Comparison of ENCODE assay signal across 8 cellular contexts in the genomic region with DNA sequence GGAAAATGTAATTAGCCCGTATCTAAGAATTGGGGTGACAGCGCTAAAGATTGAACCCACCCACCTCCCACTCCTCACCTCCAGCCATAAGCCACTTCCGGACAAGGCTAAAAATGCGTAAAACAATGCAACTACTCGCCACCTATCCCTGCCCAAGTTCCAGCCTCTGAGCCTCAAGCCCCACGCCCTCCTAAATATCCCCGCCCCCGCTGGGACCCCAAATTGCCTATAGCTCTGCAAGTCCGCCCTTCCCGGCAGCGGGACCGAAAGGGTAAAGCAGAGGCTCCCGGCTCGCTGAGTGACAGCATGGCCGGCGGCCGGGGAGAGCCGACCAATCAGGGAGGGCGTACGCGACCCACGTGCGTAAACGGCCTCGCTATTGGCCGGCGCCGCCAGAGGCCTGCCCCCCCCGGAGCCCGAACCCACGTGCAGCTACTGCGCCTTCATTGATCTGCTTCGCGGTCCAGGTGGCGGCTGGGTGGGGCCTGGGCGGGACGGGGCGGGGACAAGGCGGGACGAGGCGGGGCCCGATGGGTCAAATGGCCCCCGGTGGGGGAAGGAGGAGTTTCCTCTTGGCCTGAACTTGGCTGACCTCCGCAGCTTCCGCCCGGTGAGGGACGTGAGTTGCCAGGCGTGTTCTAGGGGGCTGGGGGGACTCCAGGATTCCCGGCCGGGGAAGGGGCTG. TPM values are rescaled to one million over a fixed set of nuclear protein-coding genes. Genes with fewer than 3 reads are reported as not detected.
DNase-seq lines count a peak whose midpoint lies in the region; ATAC-seq, FAIRE-seq and TF ChIP-seq lines count a peak whose summit lies in the region.

TSS of gene TLE6 (plus strand) at position 564 of the 685 bp plus-strand sequence. CDS start 670 bp downstream, outside the sequence.

- H3K4me2 ChIP-seq in HepG2 (ENCODE audit: low read depth, low read length), result peak within 1 kb of the TSS; percentile 96

- TF ChIP-seq RAD21 in HepG2 (CRISPR knock-in tag; IDR thresholded peaks at IDR 0.05), result no peak

- peak; percentile 58 for FAIRE-seq in HepG2 (lab: Jason Lieb, UNC)

- H3K27me3 Mint-ChIP-seq in activated CD4-positive, alpha-beta T cell treated with anti-CD3 and anti-CD28 coated beads, Interleukin-2, amount 10 ng/mL, durations not matched to agents 24 days and 14 days, result peaks cover 13% of the 10 kb centered on the region
- peaks cover 38% of the 10 kb centered on the region for H3K27me3 Mint-ChIP-seq in dendritic cell treated with granulocyte-macrophage colony-stimulating factor and Interleukin-4, amounts not matched to agents 40 ng/mL and 50 ng/mL, for 4 days

- no TSS peak for BruUV-seq in HepG2 (replicated peaks; lab: Mats Ljungman, UMichigan)

- POLR2A ChIA-PET in HepG2 (lab: Yijun Ruan, JAX), result interaction anchor here (0.6 to 2.7 kb wide), 6 partner anchors 26 to 96 kb away, joined by 3 to 10 read pairs (median 4); no protein-coding TSS in a partner anchor

- peak within 1 kb of the TSS; percentile 40 for H3K27ac ChIP-seq in HepG2 (ENCODE audit: extremely low read length, insufficient read depth, low read length)

- H3K9ac ChIP-seq in HepG2 (ENCODE audit: insufficient read depth, low read depth, low read length), result peak within 1 kb of the TSS; percentile 53

- H3K36me3 Mint-ChIP-seq in activated CD4-positive, alpha-beta T cell treated with anti-CD3 and anti-CD28 coated beads, Interleukin-2, amount 10 ng/mL, durations not matched to agents 24 days and 14 days (ENCODE audit: low read depth), result no peaks in the 10 kb centered on the region
- no peaks in the 10 kb centered on the region for H3K36me3 Mint-ChIP-seq in dendritic cell treated with granulocyte-macrophage colony-stimulating factor and Interleukin-4, amounts not matched to agents 40 ng/mL and 50 ng/mL, for 4 days (ENCODE audit: low read depth)

- H3K4me3 ChIP-seq in HepG2 (replicated peaks in 1 of 3; ENCODE audit: insufficient read depth in 1 of 3, low read depth in 2 of 3, low read length in 3 of 3), result peak within 1 kb of the TSS; percentile 62 to 78 (median 69)

- TF ChIP-seq EP300 in HepG2 (IDR thresholded peaks at IDR 0.05; ENCODE audit: low read depth in 2 of 2, low read length in 2 of 2) (peak in 1 of 2 experiments; percentile 55; a peak in 2 of 4 replicates), HepG2 (CRISPR knock-in tag; IDR thresholded peaks at IDR 0.05; ENCODE audit: borderline replicate concordance) (no peak)

- CTCF ChIA-PET in HepG2 (lab: Yijun Ruan, JAX; ENCODE audit: low intra/inter-chr PET ratio, low total read pairs), result no interaction called here

- no peak for TF ChIP-seq CTCF in HepG2 (CRISPR knock-in tag; IDR thresholded peaks at IDR 0.05)

- H3K79me2 ChIP-seq in HepG2 (ENCODE audit: insufficient read depth, low read length), result no peaks in the 10 kb centered on the region

- WGBS in HepG2 (ENCODE audit: low lambda C conversion rate), result 5% methylated on average over 12 of the region's 50 CpGs

- H3K27me3 ChIP-seq in HepG2 (ENCODE audit: control insufficient read depth in 1 of 2, insufficient read depth in 2 of 2, low read length in 2 of 2), result peaks cover 0 to 25% of the 10 kb centered on the region in 2 experiments; a peak in 4 of 5 replicates

- no peaks in the 10 kb centered on the region for H3K9me3 Mint-ChIP-seq in activated CD4-positive, alpha-beta T cell treated with anti-CD3 and anti-CD28 coated beads, Interleukin-2, amount 10 ng/mL, durations not matched to agents 24 days and 14 days
- H3K9me3 Mint-ChIP-seq in dendritic cell treated with granulocyte-macrophage colony-stimulating factor and Interleukin-4, amounts not matched to agents 40 ng/mL and 50 ng/mL, for 4 days, result no peaks in the 10 kb centered on the region

- peaks cover 51% of the 10 kb centered on the region for H3K4me1 ChIP-seq in HepG2 (ENCODE audit: insufficient read depth, low read length)

- DNase-seq in C1 segment of cervical spinal cord (lab: John Stamatoyannopoulos, UW) (peak; percentile 61 to 93 (median 84)), NCI-H526 (lab: John Stamatoyannopoulos, UW) (peak; percentile 79 to 96), HepG2 (ENCODE audit: low spot score) (peak; percentile 92)
- DNase-seq in activated CD4-positive, alpha-beta T cell treated with anti-CD3 and anti-CD28 coated beads, Interleukin-2, amount 10 ng/mL, durations not matched to agents 24 days and 14 days, result peak; percentile 97
- peak; percentile 92 for DNase-seq in stimulated activated CD4-positive, alpha-beta T cell treated with anti-CD3 and anti-CD28 coated beads, Interleukin-2, amount 100 ng/mL, for 4 hours (ENCODE audit: low read depth)

- H3K36me3 ChIP-seq in HepG2 (replicated peaks in 1 of 2; ENCODE audit: control insufficient read depth in 1 of 2, insufficient read depth in 2 of 2, low read length in 2 of 2), result no peaks in the 10 kb centered on the region

- H3K4me1 Mint-ChIP-seq in activated CD4-positive, alpha-beta T cell treated with anti-CD3 and anti-CD28 coated beads, Interleukin-2, amount 10 ng/mL, durations not matched to agents 24 days and 14 days, result peaks cover 14% of the 10 kb centered on the region
- H3K4me1 Mint-ChIP-seq in dendritic cell treated with granulocyte-macrophage colony-stimulating factor and Interleukin-4, amounts not matched to agents 40 ng/mL and 50 ng/mL, for 4 days (ENCODE audit: low read depth), result peaks cover 31% of the 10 kb centered on the region

- intact Hi-C loops in activated CD4-positive, alpha-beta T cell treated with anti-CD3 and anti-CD28 coated beads, Interleukin-2, amount 10 ng/mL, durations not matched to agents 24 days and 14 days (cut with micrococcal nuclease), result loop anchor here (1.0 kb wide), 1 partner anchor 58 kb away; no protein-coding TSS in a partner anchor
- intact Hi-C loops in dendritic cell treated with granulocyte-macrophage colony-stimulating factor and Interleukin-4, amounts not matched to agents 40 ng/mL and 50 ng/mL, for 4 days (cut with micrococcal nuclease), result loop anchor here (5.0 kb wide), 1 partner anchor 60 kb away; no protein-coding TSS in a partner anchor
- intact Hi-C loops in HepG2 (cut with micrococcal nuclease; ENCODE audit: unreplicated experiment), result loop anchor here (1.0 to 5.0 kb wide), 2 partner anchors 58 to 115 kb away; partner anchors contain the start of gene GNA11

- in situ Hi-C loops in HepG2 (cut with HindIII; ENCODE audit: extremely low pct_ligation_motif_present, low pct_unique_long_range_greater_than_20kb), result no loop called here

- H3K4me3 Mint-ChIP-seq in activated CD4-positive, alpha-beta T cell treated with anti-CD3 and anti-CD28 coated beads, Interleukin-2, amount 10 ng/mL, durations not matched to agents 24 days and 14 days, result peak within 1 kb of the TSS; percentile 88
- H3K4me3 Mint-ChIP-seq in dendritic cell treated with granulocyte-macrophage colony-stimulating factor and Interleukin-4, amounts not matched to agents 40 ng/mL and 50 ng/mL, for 4 days, result peak within 1 kb of the TSS; percentile 89

- H4K20me1 ChIP-seq in HepG2 (ENCODE audit: insufficient read depth, low read length), result no peaks in the 10 kb centered on the region

- ATAC-seq in GM19351 (IDR thresholded peaks at IDR 0.05; ENCODE audit: unreplicated experiment), result peak; percentile 94
- peak; percentile 88 for ATAC-seq in HG03469 (IDR thresholded peaks at IDR 0.05; ENCODE audit: unreplicated experiment)
- ATAC-seq in HepG2, result peak; percentile 93

- no peaks in the 10 kb centered on the region for H3K9me3 ChIP-seq in HepG2 (ENCODE audit: low read length)

- peak in 1 of 2 experiments; percentile 39; a peak in 1 of 4 replicates for TF ChIP-seq POLR2A in HepG2 (IDR thresholded peaks at IDR 0.05; ENCODE audit: insufficient read depth in 1 of 2, low read depth in 2 of 2, low read length in 2 of 2)

- peak within 1 kb of the TSS; percentile 87 for H3K27ac Mint-ChIP-seq in activated CD4-positive, alpha-beta T cell treated with anti-CD3 and anti-CD28 coated beads, Interleukin-2, amount 10 ng/mL, durations not matched to agents 24 days and 14 days
- H3K27ac Mint-ChIP-seq in dendritic cell treated with granulocyte-macrophage colony-stimulating factor and Interleukin-4, amounts not matched to agents 40 ng/mL and 50 ng/mL, for 4 days, result peak within 1 kb of the TSS; percentile 83

- peak within 1 kb of the TSS; percentile 23 for H2AFZ ChIP-seq in HepG2 (ENCODE audit: low read length)

TF ChIP-seq in HepG2, 621 proteins besides CTCF, POLR2A, EP300 and RAD21 (continues in another document):
- TF ChIP-seq ADNP (CRISPR knock-in tag; IDR thresholded peaks at IDR 0.05) (no peak), ZNF589 (CRISPR knock-in tag; conservative IDR thresholded peaks at IDR 0.05) (peak; percentile 79; the same call in 1 of the 2 replicates), ETV6 (CRISPR knock-in tag; conservative IDR thresholded peaks at IDR 0.05) (no peak), TARDBP (CRISPR knock-in tag; IDR thresholded peaks at IDR 0.05) (peak; percentile 71), TOE1 (CRISPR knock-in tag; IDR thresholded peaks at IDR 0.05) (no peak), ZNF282 (IDR thresholded peaks at IDR 0.05; ENCODE audit: partially characterized antibody) (no peak)

RNA-seq across cellular contexts. Expression of gene TLE6, which starts in this region (rescaled TPM):
- total RNA-seq in activated CD4-positive, alpha-beta T cell treated with anti-CD3 and anti-CD28 coated beads, Interleukin-2, amount 10 ng/mL, durations not matched to agents 24 days and 14 days, result 1.1 and 1.3 TPM in 2 replicates
- total RNA-seq in HepG2 (2016; rRNA removed; fragmentation: Illumina TruSeq; extraction: Trizol), result 0.24 and 0.28 TPM in 2 replicates
- not detected in 2 replicates for total RNA-seq in HepG2 (2016; cell fraction: cytosol; rRNA removed; fragmentation: Illumina TruSeq; extraction: Trizol; ENCODE audit: low read depth)
- 0.06 TPM in 1 of 2 replicates, not detected in the other for total RNA-seq in HepG2 (2016; cell fraction: insoluble cytoplasmic fraction; rRNA removed; fragmentation: Illumina TruSeq; extraction: Trizol)
- not detected in 2 replicates for total RNA-seq in HepG2 (2016; cell fraction: membrane; rRNA removed; fragmentation: Illumina TruSeq; extraction: Trizol)
- not detected in 2 replicates for total RNA-seq in HepG2 (2016; cell fraction: nucleus; rRNA removed; fragmentation: Illumina TruSeq; extraction: Trizol)
- 5.5 and 6.4 TPM in 2 replicates for polyA plus RNA-seq in HepG2 (2011; rRNA removed)
- 4.2 TPM in 2 replicates for polyA plus RNA-seq in HepG2 (2011; cell fraction: cytosol; rRNA removed)
- polyA plus RNA-seq in HepG2 (2011; cell fraction: nucleus; rRNA removed), result 18.3 and 20.1 TPM in 2 replicates
- 1.5 and 1.9 TPM in 2 replicates for polyA plus RNA-seq in HepG2 (2012)
- polyA plus RNA-seq in HepG2 (2016; cell fraction: cytosol; fragmentation: Illumina TruSeq; extraction: Trizol; ENCODE audit: low read depth), result 0.19 and 0.32 TPM in 2 replicates
- polyA plus RNA-seq in HepG2 (2016; cell fraction: insoluble cytoplasmic fraction; fragmentation: Illumina TruSeq; extraction: Trizol; ENCODE audit: low read depth), result not detected in 2 replicates
- not detected in 2 replicates for polyA plus RNA-seq in HepG2 (2016; cell fraction: membrane; fragmentation: Illumina TruSeq; extraction: Trizol; ENCODE audit: low read depth)
- 1.00 TPM in 1 of 2 replicates, not detected in the other for polyA plus RNA-seq in HepG2 (2016; cell fraction: nucleus; fragmentation: Illumina TruSeq; extraction: Trizol; ENCODE audit: insufficient read depth, low read depth)
- 4.2 and 4.9 TPM in 2 replicates for polyA minus RNA-seq in HepG2 (2011; rRNA and poly(A)+ RNA removed; ENCODE audit: low replicate concordance)
- 2.4 TPM in 1 of 2 replicates, not detected in the other for polyA minus RNA-seq in HepG2 (2011; cell fraction: cytosol; rRNA and poly(A)+ RNA removed)
- polyA minus RNA-seq in HepG2 (2011; cell fraction: nucleus; rRNA and poly(A)+ RNA removed), result 3.2 and 5.0 TPM in 2 replicates

Comparison
In these comparisons a context has a peak if more than half of its experiments do, and no peak if none do; other contexts are left out.
1. Peak in every context shown above with its lines: DNase-seq, ATAC-seq, H3K4me3 ChIP-seq and H3K27ac ChIP-seq.